ENCODE assay signal across 13 cellular contexts in the genomic region with DNA sequence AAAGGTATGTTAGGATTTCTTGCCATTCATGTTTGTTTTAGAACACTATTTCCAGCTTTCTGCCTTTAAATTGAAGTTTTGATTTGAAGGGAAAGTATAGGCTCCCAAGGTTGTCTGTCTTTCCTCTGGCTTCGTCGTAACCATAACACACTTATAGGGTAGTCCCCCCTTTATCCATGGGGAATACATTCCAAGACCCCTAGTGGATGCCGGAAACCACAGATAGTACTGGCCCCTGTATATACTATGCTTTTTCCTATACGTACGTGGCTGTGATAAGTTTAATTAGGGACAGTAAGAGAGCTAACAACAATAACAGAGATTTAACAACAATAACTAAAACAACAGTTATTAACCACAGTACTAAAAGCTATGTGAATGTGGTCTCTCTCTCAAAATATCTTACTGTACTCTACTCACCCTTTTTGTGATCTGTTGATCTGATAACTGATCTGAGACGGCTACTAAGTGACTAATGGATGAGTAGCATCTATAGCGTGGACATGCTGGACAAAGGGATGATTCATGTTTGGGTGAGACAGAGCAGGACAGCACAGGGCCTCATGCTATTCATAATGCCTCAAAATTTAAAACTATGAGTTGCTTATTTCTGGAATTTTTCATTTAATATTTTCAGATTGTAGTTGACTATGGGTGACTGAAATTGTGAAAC.
DNase-seq lines count a peak whose midpoint lies in the region; ATAC-seq and TF ChIP-seq lines count a peak whose summit lies in the region.
"Had no signal": no experiment of that assay in that cellular context is flagged by ENCODE, and none has a peak within 500 bp of the region (broad histone marks: within the 10 kb centered on the region; RNA-seq: fewer than 3 reads in every experiment).

No MANE protein-coding gene starts in this region.

- TF ChIP-seq CTCF in foreskin keratinocyte (conservative IDR thresholded peaks at IDR 0.05) (no peak), WTC11 (IDR thresholded peaks at IDR 0.05) (no peak)

- no peaks in the 10 kb centered on the region for H3K9me3 Mint-ChIP-seq in WTC11

- no peak overlapping the region for H3K4me3 ChIP-seq in skeletal muscle cell (ENCODE audit: low read depth, low read length)
- H3K4me3 ChIP-seq: gastroesophageal sphincter, lung, transverse colon had no signal

- H3K27ac ChIP-seq in foreskin keratinocyte = no peak overlapping the region
- H3K27ac ChIP-seq: gastroesophageal sphincter, transverse colon had no signal

- peaks cover 1% of the 10 kb centered on the region for H3K27me3 ChIP-seq in foreskin keratinocyte
- H3K27me3 ChIP-seq: gastroesophageal sphincter, transverse colon had no signal

- H3K27me3 Mint-ChIP-seq in WTC11 (ENCODE audit: low read depth) = no peaks in the 10 kb centered on the region

- DNase-seq in GM04504 (ENCODE audit: low read depth) = peak; percentile 40
- peak; percentile 2 for DNase-seq in T1000 (lab: John Stamatoyannopoulos, UW)
- peak; percentile 68 to 90 for DNase-seq in foreskin keratinocyte
- DNase-seq in skeletal muscle cell (ENCODE audit: low read depth) = peak; percentile 69
- no peak for DNase-seq in NCI-H774 (lab: John Stamatoyannopoulos, UW)
- DNase-seq in WTC11 (ENCODE audit: low spot score) = no peak
- DNase-seq: activated T-cell treated with anti-CD3 and anti-CD28 coated beads for 4 hours, NCI-H187, transverse colon had no signal

- peaks cover 5% of the 10 kb centered on the region for H3K4me1 ChIP-seq in foreskin keratinocyte

- peak; percentile 97 for ATAC-seq in foreskin keratinocyte
- ATAC-seq in HG02610 (IDR thresholded peaks at IDR 0.05; ENCODE audit: unreplicated experiment) = no peak
- no peak for ATAC-seq in GM18861 (IDR thresholded peaks at IDR 0.05; ENCODE audit: unreplicated experiment)
- no peak for ATAC-seq in WTC11
- ATAC-seq: gastroesophageal sphincter had no signal

- H3K4me3 Mint-ChIP-seq in WTC11 = no peak overlapping the region

- POLR2A ChIA-PET in WTC11 (lab: Charles Lee) = no interaction called here

- no peaks in the 10 kb centered on the region for H3K4me1 Mint-ChIP-seq in WTC11

- no peaks in the 10 kb centered on the region for H3K36me3 Mint-ChIP-seq in WTC11

- CTCF ChIA-PET in WTC11 (lab: Charles Lee) = no interaction called here

- H3K27ac Mint-ChIP-seq in WTC11 = no peak overlapping the region

TF ChIP-seq in WTC11, 78 proteins besides CTCF, POLR2A, EP300 and RAD21:
- TF ChIP-seq USF1 (CRISPR knock-in tag; IDR thresholded peaks at IDR 0.05) = no peak
- TF ChIP-seq, protein P1, sequence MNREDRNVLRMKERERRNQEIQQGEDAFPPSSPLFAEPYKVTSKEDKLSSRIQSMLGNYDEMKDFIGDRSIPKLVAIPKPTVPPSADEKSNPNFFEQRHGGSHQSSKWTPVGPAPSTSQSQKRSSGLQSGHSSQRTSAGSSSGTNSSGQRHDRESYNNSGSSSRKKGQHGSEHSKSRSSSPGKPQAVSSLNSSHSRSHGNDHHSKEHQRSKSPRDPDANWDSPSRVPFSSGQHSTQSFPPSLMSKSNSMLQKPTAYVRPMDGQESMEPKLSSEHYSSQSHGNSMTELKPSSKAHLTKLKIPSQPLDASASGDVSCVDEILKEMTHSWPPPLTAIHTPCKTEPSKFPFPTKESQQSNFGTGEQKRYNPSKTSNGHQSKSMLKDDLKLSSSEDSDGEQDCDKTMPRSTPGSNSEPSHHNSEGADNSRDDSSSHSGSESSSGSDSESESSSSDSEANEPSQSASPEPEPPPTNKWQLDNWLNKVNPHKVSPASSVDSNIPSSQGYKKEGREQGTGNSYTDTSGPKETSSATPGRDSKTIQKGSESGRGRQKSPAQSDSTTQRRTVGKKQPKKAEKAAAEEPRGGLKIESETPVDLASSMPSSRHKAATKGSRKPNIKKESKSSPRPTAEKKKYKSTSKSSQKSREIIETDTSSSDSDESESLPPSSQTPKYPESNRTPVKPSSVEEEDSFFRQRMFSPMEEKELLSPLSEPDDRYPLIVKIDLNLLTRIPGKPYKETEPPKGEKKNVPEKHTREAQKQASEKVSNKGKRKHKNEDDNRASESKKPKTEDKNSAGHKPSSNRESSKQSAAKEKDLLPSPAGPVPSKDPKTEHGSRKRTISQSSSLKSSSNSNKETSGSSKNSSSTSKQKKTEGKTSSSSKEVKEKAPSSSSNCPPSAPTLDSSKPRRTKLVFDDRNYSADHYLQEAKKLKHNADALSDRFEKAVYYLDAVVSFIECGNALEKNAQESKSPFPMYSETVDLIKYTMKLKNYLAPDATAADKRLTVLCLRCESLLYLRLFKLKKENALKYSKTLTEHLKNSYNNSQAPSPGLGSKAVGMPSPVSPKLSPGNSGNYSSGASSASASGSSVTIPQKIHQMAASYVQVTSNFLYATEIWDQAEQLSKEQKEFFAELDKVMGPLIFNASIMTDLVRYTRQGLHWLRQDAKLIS (CRISPR knock-in tag; IDR thresholded peaks at IDR 0.05; ENCODE audit: borderline replicate concordance) = no peak
- no peak for TF ChIP-seq ZNF532 (CRISPR knock-in tag; IDR thresholded peaks at IDR 0.05; ENCODE audit: borderline replicate concordance)
- TF ChIP-seq ZNF396 (CRISPR knock-in tag; IDR thresholded peaks at IDR 0.05; ENCODE audit: borderline replicate concordance) = no peak
- no peak for TF ChIP-seq CREM (CRISPR knock-in tag; IDR thresholded peaks at IDR 0.05)
- TF ChIP-seq IRF2 (CRISPR knock-in tag; IDR thresholded peaks at IDR 0.05; ENCODE audit: borderline replicate concordance, low read depth) = no peak

Comparison
In these comparisons a context has a peak if more than half of its experiments do, and no peak if none do; other contexts are left out.
1. DNase-seq: peak in GM04504 (single experiment), T1000 (single experiment), foreskin keratinocyte (2 of 2) and skeletal muscle cell (single experiment); none in NCI-H774 (single experiment) and WTC11 (single experiment).